ENCODE assay signal across 9 cellular contexts in the genomic region with DNA sequence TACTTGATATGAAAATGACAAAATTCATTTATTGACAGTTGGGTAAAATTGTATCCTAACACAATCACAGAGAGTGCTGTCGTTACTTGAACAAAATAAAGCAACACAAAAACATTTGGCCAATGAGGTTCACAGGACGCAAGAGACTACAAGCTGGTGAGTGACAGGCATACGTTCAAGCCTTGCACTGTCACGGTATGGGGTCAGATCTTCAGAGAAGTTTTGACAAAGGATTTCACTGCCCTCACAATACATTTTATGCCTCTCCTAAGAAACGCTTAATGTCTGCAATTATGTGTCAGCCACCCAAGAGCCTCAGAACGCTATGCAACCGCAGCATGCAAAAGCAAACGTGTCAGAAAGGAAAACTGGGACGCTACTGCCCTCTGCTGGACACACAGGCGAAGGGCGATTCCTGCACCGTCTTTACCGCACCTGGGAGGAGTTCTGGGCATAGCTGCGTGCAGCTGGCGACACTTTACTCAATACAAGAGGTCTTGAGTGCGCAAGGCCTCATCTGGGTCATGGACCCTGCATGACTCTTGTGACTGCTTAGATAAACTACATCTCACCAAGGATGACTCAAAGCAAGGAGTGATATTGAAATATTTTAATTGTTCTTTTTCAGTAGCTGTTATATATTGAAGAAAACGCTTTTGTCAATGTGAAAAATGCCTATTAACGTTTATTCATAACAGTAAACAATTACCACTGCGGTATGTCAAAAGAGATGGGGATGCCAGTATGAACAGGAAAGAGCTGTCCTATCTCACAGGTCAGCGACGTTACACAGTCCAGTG.
DNase-seq lines count a peak whose midpoint lies in the region; ATAC-seq, FAIRE-seq and TF ChIP-seq lines count a peak whose summit lies in the region.
"Had no signal": no experiment of that assay in that cellular context is flagged by ENCODE, and none has a peak within 500 bp of the region (broad histone marks: within the 10 kb centered on the region; RNA-seq: fewer than 3 reads in every experiment).

No MANE protein-coding gene starts in this region.

- H2BK20ac ChIP-seq in H1 (ENCODE audit: low read length) = no peak overlapping the region; the same call in 1 of the 2 replicates

- no peaks in the 10 kb centered on the region for H3K9me3 Mint-ChIP-seq in CD4-positive, alpha-beta T cell
- no peaks in the 10 kb centered on the region for H3K9me3 Mint-ChIP-seq in stimulated activated effector memory CD8-positive, alpha-beta T cell treated with anti-CD3 and anti-CD28 coated beads, Interleukin-12 subunit alpha, Interleukin-12 subunit beta, amount 100 ng/mL, for 72 hours
- H3K9me3 Mint-ChIP-seq: activated B cell treated with CpG ODN at 0.5 μM for 24 hours had no signal

- H3K4me2 ChIP-seq in H1 (ENCODE audit: insufficient read depth in 1 of 2, low read depth in 2 of 2, low read length in 2 of 2) (peak overlapping the region; percentile 27 to 49; a peak in 3 of 4 replicates), mesenchymal stem cell (ENCODE audit: low read length, poor library complexity, severe bottlenecking) (no peak overlapping the region)

- peak overlapping the region; percentile 43; the same call in 1 of the 2 replicates for H2AFZ ChIP-seq in H1 (ENCODE audit: low read length)
- H2AFZ ChIP-seq in mesenchymal stem cell (ENCODE audit: low read depth, low read length) = no peak overlapping the region

- H4K91ac ChIP-seq in H1 (replicated peaks; ENCODE audit: insufficient read length, low read length) (no peak overlapping the region), mesenchymal stem cell (ENCODE audit: low read length) (no peak overlapping the region)

- H3K36me3 ChIP-seq in H1 (ENCODE audit: control insufficient read depth in 2 of 4, insufficient read depth in 4 of 4, low read length in 3 of 4) (no peaks in the 10 kb centered on the region), mesenchymal stem cell (ENCODE audit: control insufficient read depth in 1 of 2, insufficient read depth in 2 of 2, low read depth in 1 of 2, low read length in 2 of 2) (no peaks in the 10 kb centered on the region)

- H3K27me3 ChIP-seq in CD4-positive, alpha-beta T cell (ENCODE audit: control insufficient read depth, insufficient read depth, low read length) = no peaks in the 10 kb centered on the region
- H3K27me3 ChIP-seq in H1 (replicated peaks in 1 of 4; ENCODE audit: control insufficient read depth in 3 of 4, extremely low read depth in 1 of 4, insufficient read depth in 3 of 4, low read length in 3 of 4) = no peaks in the 10 kb centered on the region
- H3K27me3 ChIP-seq in mesenchymal stem cell (ENCODE audit: control insufficient read depth in 1 of 2, insufficient read depth in 1 of 2, low read length in 2 of 2) = no peaks in the 10 kb centered on the region

- H3K27me3 Mint-ChIP-seq in CD4-positive, alpha-beta T cell = peaks cover 9% of the 10 kb centered on the region
- H3K27me3 Mint-ChIP-seq: activated B cell treated with CpG ODN at 0.5 μM for 24 hours had no signal

- intact Hi-C loops in CD4-positive, alpha-beta T cell (cut with DNase I, micrococcal nuclease) = loop anchor here in 1 of 2 experiments (5.0 kb wide), 1 partner anchor 616 kb away; no protein-coding TSS in a partner anchor

- POLR2A ChIA-PET in CD4-positive, alpha-beta T cell (lab: Charles Lee) = no interaction called here
- POLR2A ChIA-PET in H1 (lab: Charles Lee; ENCODE audit: partially characterized antibody) = interaction anchor here (0.6 kb wide), 1 partner anchor 26 kb away, joined by 3 read pairs; no protein-coding TSS in a partner anchor

- peak; percentile 2 to 55 (median 18) for DNase-seq in CD4-positive, alpha-beta T cell
- DNase-seq in GM19239 (ENCODE audit: insufficient read length, low spot score) (peak; percentile 44), NCI-H510A treated with DMSO at 0.1 percent for 48 hours (lab: John Stamatoyannopoulos, UW) (peak; percentile 46), H1 (ENCODE audit: low read depth in 1 of 2, low spot score in 2 of 2) (peak; percentile 67 to 94), mesenchymal stem cell (peak; percentile 77)
- DNase-seq in activated CD4-positive, alpha-beta T cell treated with anti-CD3 and anti-CD28 coated beads, Interleukin-2, amount 50 U/mL, for 24 hours (ENCODE audit: low read depth in 1 of 2, low spot score in 1 of 2) = peak; percentile 18 to 50
- peak; percentile 30 to 71 for DNase-seq in stimulated activated effector memory CD8-positive, alpha-beta T cell treated with anti-CD3 and anti-CD28 coated beads, Interleukin-12 subunit alpha, Interleukin-12 subunit beta, amount 100 ng/mL, for 72 hours (ENCODE audit: low spot score in 2 of 2)
- DNase-seq: activated B cell treated with CpG ODN at 0.5 μM for 24 hours had no signal

- no peak for TF ChIP-seq POLR2A in H1 (IDR thresholded peaks at IDR 0.05; ENCODE audit: control extremely low read depth in 1 of 2, low read depth in 2 of 2, low read length in 2 of 2)

- no peak overlapping the region for H3K56ac ChIP-seq in H1 (replicated peaks; ENCODE audit: insufficient read length, low read depth, low read length)

- no peak overlapping the region for H3K27ac ChIP-seq in CD4-positive, alpha-beta T cell (ENCODE audit: low read depth, low read length)
- no peak overlapping the region for H3K27ac ChIP-seq in H1 (ENCODE audit: low read depth, low read length)
- H3K27ac ChIP-seq in mesenchymal stem cell (ENCODE audit: low read length, poor library complexity, severe bottlenecking) = no peak overlapping the region

- H4K5ac ChIP-seq in H1 (ENCODE audit: insufficient read length, low read depth, low read length) = no peak overlapping the region

- H3K36me3 Mint-ChIP-seq in CD4-positive, alpha-beta T cell (ENCODE audit: low read depth) = no peaks in the 10 kb centered on the region
- H3K36me3 Mint-ChIP-seq in stimulated activated effector memory CD8-positive, alpha-beta T cell treated with anti-CD3 and anti-CD28 coated beads, Interleukin-12 subunit alpha, Interleukin-12 subunit beta, amount 100 ng/mL, for 72 hours = no peaks in the 10 kb centered on the region

- H4K8ac ChIP-seq in H1 (ENCODE audit: extremely low read depth, insufficient read depth, low read length) (no peak overlapping the region), mesenchymal stem cell (ENCODE audit: low read length) (no peak overlapping the region)

- FAIRE-seq in GM19239 (lab: Jason Lieb, UNC) = peak; percentile 80
- FAIRE-seq in H1 (lab: Jason Lieb, UNC) = peak; percentile 96

- no peak overlapping the region for H3K27ac Mint-ChIP-seq in CD4-positive, alpha-beta T cell
- no peak overlapping the region for H3K27ac Mint-ChIP-seq in stimulated activated effector memory CD8-positive, alpha-beta T cell treated with anti-CD3 and anti-CD28 coated beads, Interleukin-12 subunit alpha, Interleukin-12 subunit beta, amount 100 ng/mL, for 72 hours
- H3K27ac Mint-ChIP-seq: activated B cell treated with CpG ODN at 0.5 μM for 24 hours had no signal

- no peaks in the 10 kb centered on the region for H3K23me2 ChIP-seq in H1 (ENCODE audit: low read depth, low read length)

- H3K18ac ChIP-seq in H1 (ENCODE audit: extremely low read depth, low read length) (no peak overlapping the region), mesenchymal stem cell (ENCODE audit: low read depth in 1 of 2, low read length in 2 of 2) (peak overlapping the region in 1 of 2 experiments; percentile 42)

- ATAC-seq in CD4-positive, alpha-beta T cell (ENCODE audit: poor library complexity) = peak; percentile 55
- ATAC-seq in HG03196 (IDR thresholded peaks at IDR 0.05; ENCODE audit: unreplicated experiment) = peak; percentile 79
- peak; percentile 68 for ATAC-seq in stimulated activated effector memory CD8-positive, alpha-beta T cell treated with anti-CD3 and anti-CD28 coated beads, Interleukin-12 subunit alpha, Interleukin-12 subunit beta, amount 100 ng/mL, for 72 hours

- H2BK120ac ChIP-seq in H1 (replicated peaks; ENCODE audit: low read depth, low read length) = no peak overlapping the region
- H2BK120ac ChIP-seq in mesenchymal stem cell (ENCODE audit: low read depth, low read length) = no peak overlapping the region

- no peak overlapping the region for H3K4me3 Mint-ChIP-seq in CD4-positive, alpha-beta T cell
- no peak overlapping the region for H3K4me3 Mint-ChIP-seq in stimulated activated effector memory CD8-positive, alpha-beta T cell treated with anti-CD3 and anti-CD28 coated beads, Interleukin-12 subunit alpha, Interleukin-12 subunit beta, amount 100 ng/mL, for 72 hours
- H3K4me3 Mint-ChIP-seq: activated B cell treated with CpG ODN at 0.5 μM for 24 hours had no signal

- no peaks in the 10 kb centered on the region for H3K79me1 ChIP-seq in H1 (ENCODE audit: low read depth, low read length)
- no peaks in the 10 kb centered on the region for H3K79me1 ChIP-seq in mesenchymal stem cell (replicated peaks; ENCODE audit: low read length, poor library complexity, severe bottlenecking)

- peak; percentile 99 for TF ChIP-seq RAD21 in H1 (IDR thresholded peaks at IDR 0.05 in 1 of 2, conservative IDR thresholded peaks at IDR 0.05 in 1 of 2; ENCODE audit: low read depth in 2 of 2, low read length in 2 of 2)

- no peak overlapping the region for H2BK5ac ChIP-seq in H1 (ENCODE audit: low read depth, low read length)
- H2BK5ac ChIP-seq in mesenchymal stem cell (ENCODE audit: low read depth, low read length, poor library complexity, severe bottlenecking) = no peak overlapping the region

- H4K20me1 ChIP-seq in H1 (replicated peaks in 1 of 2; ENCODE audit: control insufficient read depth in 1 of 2, insufficient read depth in 2 of 2, low read length in 2 of 2) = peaks cover 0 to 2% of the 10 kb centered on the region in 2 experiments

- 38% methylated on average over 21 of the region's 21 CpGs; no CpG with 5 or more reads in 1 of the 2 experiments for WGBS in H1 (ENCODE audit: extremely low coverage in 1 of 2, insufficient coverage in 1 of 2, insufficient read length in 1 of 2, insufficient replicate concordance in 2 of 2, low coverage in 1 of 2, low lambda C conversion rate in 2 of 2, missing lambda C conversion rate in 1 of 2), 2 experiments
- 26% methylated on average over 20 of the region's 21 CpGs for WGBS in mesenchymal stem cell

- H3K4me3 ChIP-seq in H1 (ENCODE audit: extremely low read depth in 1 of 4, insufficient read depth in 2 of 4, low read depth in 3 of 4, low read length in 4 of 4) (no peak overlapping the region; a peak in 2 of 8 replicates), mesenchymal stem cell (ENCODE audit: insufficient read depth in 1 of 2, low read depth in 1 of 2, low read length in 2 of 2) (no peak overlapping the region)

- no peak overlapping the region for H3K4ac ChIP-seq in H1 (replicated peaks; ENCODE audit: insufficient read length, low read depth, low read length)
- no peak overlapping the region for H3K4ac ChIP-seq in mesenchymal stem cell (ENCODE audit: low read depth in 1 of 2, low read length in 2 of 2)

- H3K9ac ChIP-seq in H1 (replicated peaks in 1 of 4; ENCODE audit: extremely low read depth in 1 of 4, low read depth in 3 of 4, low read length in 3 of 4) (no peak overlapping the region), mesenchymal stem cell (ENCODE audit: low read length) (peak overlapping the region; percentile 10)

- H3K79me2 ChIP-seq in H1 (ENCODE audit: control insufficient read depth in 1 of 2, insufficient read depth in 2 of 2, low read length in 2 of 2) = no peaks in the 10 kb centered on the region

- H3K4me1 ChIP-seq in H1 (replicated peaks in 1 of 4; ENCODE audit: control insufficient read depth in 3 of 4, insufficient read depth in 4 of 4, low read length in 3 of 4) (peaks cover 0 to 3% (median 0%) of the 10 kb centered on the region in 4 experiments; a peak in 3 of 7 replicates), mesenchymal stem cell (ENCODE audit: control insufficient read depth, insufficient read depth, low read depth, low read length) (no peaks in the 10 kb centered on the region)

- peaks cover 8% of the 10 kb centered on the region for H3K4me1 Mint-ChIP-seq in CD4-positive, alpha-beta T cell (ENCODE audit: low read depth)
- no peaks in the 10 kb centered on the region for H3K4me1 Mint-ChIP-seq in stimulated activated effector memory CD8-positive, alpha-beta T cell treated with anti-CD3 and anti-CD28 coated beads, Interleukin-12 subunit alpha, Interleukin-12 subunit beta, amount 100 ng/mL, for 72 hours
- H3K4me1 Mint-ChIP-seq: activated B cell treated with CpG ODN at 0.5 μM for 24 hours had no signal

- peak; percentile 63 for TF ChIP-seq CTCF in CD4-positive, alpha-beta T cell (IDR thresholded peaks at IDR 0.05)
- peak; percentile 90 to 97 (median 97) for TF ChIP-seq CTCF in H1 (IDR thresholded peaks at IDR 0.05; ENCODE audit: control extremely low read depth in 1 of 3, insufficient read depth in 1 of 3, low read depth in 1 of 3, low read length in 3 of 3)

- H3K14ac ChIP-seq in H1 (ENCODE audit: insufficient read length) = no peak overlapping the region
- no peak overlapping the region for H3K14ac ChIP-seq in mesenchymal stem cell (ENCODE audit: low read length in 2 of 2)

- H3K23ac ChIP-seq in H1 (ENCODE audit: insufficient read length) (no peak overlapping the region), mesenchymal stem cell (ENCODE audit: low read length in 2 of 2) (no peak overlapping the region)

- TF ChIP-seq EP300 in H1 (IDR thresholded peaks at IDR 0.05; ENCODE audit: borderline replicate concordance in 1 of 2, low read depth in 2 of 2, low read length in 2 of 2) = no peak; a peak in 1 of 3 replicates

- no peak overlapping the region for H2BK12ac ChIP-seq in H1 (ENCODE audit: low read depth, low read length)
- no peak overlapping the region for H2BK12ac ChIP-seq in mesenchymal stem cell (ENCODE audit: low read length in 2 of 2)

- CTCF ChIA-PET in CD4-positive, alpha-beta T cell (lab: Charles Lee) = interaction anchor here (1.5 kb wide), 1 partner anchor 10 kb away, joined by 6 read pairs; no protein-coding TSS in a partner anchor
- CTCF ChIA-PET in H1 (lab: Charles Lee; ENCODE audit: partially characterized antibody) = interaction anchor here (0.6 to 4.4 kb wide), 46 partner anchors 9 to 1049 kb away, joined by 3 to 30 read pairs (median 4); no protein-coding TSS in a partner anchor

- no peak overlapping the region for H2BK15ac ChIP-seq in H1 (ENCODE audit: low read length)
- no peak overlapping the region for H2BK15ac ChIP-seq in mesenchymal stem cell (ENCODE audit: low read depth, poor library complexity, severe bottlenecking)

- no peak overlapping the region for H2AK5ac ChIP-seq in H1 (ENCODE audit: low read depth, low read length)
- no peak overlapping the region for H2AK5ac ChIP-seq in mesenchymal stem cell (ENCODE audit: low read length, severe bottlenecking)

- H3K9me3 ChIP-seq in CD4-positive, alpha-beta T cell (ENCODE audit: control insufficient read depth, low read length) = no peaks in the 10 kb centered on the region
- H3K9me3 ChIP-seq in H1 (ENCODE audit: insufficient read depth in 2 of 2, low read depth in 1 of 2, low read length in 1 of 2) (no peaks in the 10 kb centered on the region), mesenchymal stem cell (ENCODE audit: control insufficient read depth, low read length) (no peaks in the 10 kb centered on the region)

Comparison
In these comparisons a context has a peak if more than half of its experiments do, and no peak if none do; other contexts are left out.
1. DNase-seq: peak in every context shown above with its lines; median percentile 80 in H1; 77 in mesenchymal stem cell; 50 in stimulated activated effector memory CD8-positive, alpha-beta T cell treated with anti-CD3 and anti-CD28 coated beads, Interleukin-12 subunit alpha, Interleukin-12 subunit beta, amount 100 ng/mL, for 72 hours; 46 in NCI-H510A treated with DMSO at 0.1 percent for 48 hours; 44 in GM19239; 34 in activated CD4-positive, alpha-beta T cell treated with anti-CD3 and anti-CD28 coated beads, Interleukin-2, amount 50 U/mL, for 24 hours; 18 in CD4-positive, alpha-beta T cell.